In genomic region chr3:126274735-126275734, GRCh38 we compare ENCODE assay signal across 19 cellular contexts.
DNase-seq lines count a peak whose midpoint lies in the region; ATAC-seq and TF ChIP-seq lines count a peak whose summit lies in the region.
"Had no signal": no experiment of that assay in that cellular context is flagged by ENCODE, and none has a peak within 500 bp of the region (broad histone marks: within the 10 kb centered on the region; RNA-seq: fewer than 3 reads in every experiment).

No MANE protein-coding gene starts in this region.

- H3K36me3 ChIP-seq in HEK293 (ENCODE audit: control insufficient read depth in 2 of 2, insufficient read depth in 1 of 2, low read length in 2 of 2): no peaks in the 10 kb centered on the region
- H3K36me3 ChIP-seq in esophagus muscularis mucosa: no peaks in the 10 kb centered on the region
- H3K36me3 ChIP-seq: gastroesophageal sphincter, HAP-1, transverse colon had no signal

- H3K27ac ChIP-seq in HEK293 (ENCODE audit: extremely low read depth, low read depth, low read length) (no peak overlapping the region), esophagus muscularis mucosa (replicated peaks in 1 of 4) (no peak overlapping the region)
- H3K27ac ChIP-seq: gastroesophageal sphincter had no signal

- DNase-seq in NOMO-1 (lab: John Stamatoyannopoulos, UW; ENCODE audit: unreplicated experiment in 2 of 2) (peak; percentile 47 to 80), esophagus muscularis mucosa (ENCODE audit: extremely low spot score) (peak; percentile 19), sciatic nerve (ENCODE audit: low spot score) (no peak), NCI-H524 treated with DMSO at 0.1 percent for 48 hours (lab: John Stamatoyannopoulos, UW) (no peak), globus pallidus (ENCODE audit: low spot score) (no peak), NCI-H2107 (lab: John Stamatoyannopoulos, UW) (no peak)
- no peak for DNase-seq in stimulated activated CD4-positive, alpha-beta T cell treated with anti-CD3 and anti-CD28 coated beads, Interleukin-4, amount 100 ng/mL, for 4 hours
- DNase-seq: activated CD4-positive, alpha-beta T cell treated with anti-CD3 and anti-CD28 coated beads for 1 hour; NCI-H1436 treated with DMSO at 0.1 percent for 48 hours; NCI-H2227 treated with DMSO at 0.1 percent for 48 hours; nephron progenitor cell; stimulated activated CD4-positive, alpha-beta T cell treated with anti-CD3 and anti-CD28 coated beads, Interleukin-2, amount 100 ng/mL, for 48 hours; stimulated activated naive CD8-positive, alpha-beta T cell treated with anti-CD3 and anti-CD28 coated beads, Interleukin-15, Interleukin-2, amounts not matched to agents 100 U/mL and 50 U/mL, for 24 hours; transverse colon had no signal

- H3K4me3 ChIP-seq in HEK293 (ENCODE audit: low read depth, low read length): no peak overlapping the region
- H3K4me3 ChIP-seq in esophagus muscularis mucosa: no peak overlapping the region
- H3K4me3 ChIP-seq: gastroesophageal sphincter, HAP-1, transverse colon had no signal

- H3K9me3 ChIP-seq in HEK293 (ENCODE audit: control insufficient read depth, insufficient read depth, low read depth, low read length) (no peaks in the 10 kb centered on the region), esophagus muscularis mucosa (no peaks in the 10 kb centered on the region)
- H3K9me3 ChIP-seq: gastroesophageal sphincter, HAP-1, transverse colon had no signal

- no peak for TF ChIP-seq EP300 in esophagus muscularis mucosa (IDR thresholded peaks at IDR 0.05)

- TF ChIP-seq POLR2A in esophagus muscularis mucosa (IDR thresholded peaks at IDR 0.05; ENCODE audit: low read depth): no peak

- POLR2A ChIA-PET in HEK293 (lab: Yijun Ruan, JAX): no interaction called here

- no peaks in the 10 kb centered on the region for H3K27me3 ChIP-seq in esophagus muscularis mucosa
- H3K27me3 ChIP-seq: gastroesophageal sphincter, transverse colon had no signal

- 89% methylated on average over 11 of the region's 11 CpGs for WGBS in esophagus muscularis mucosa

- H3K4me1 ChIP-seq in HEK293 (ENCODE audit: control insufficient read depth, insufficient read depth, low read length) (no peaks in the 10 kb centered on the region), esophagus muscularis mucosa (peaks cover 13 to 26% (median 19%) of the 10 kb centered on the region in 4 donors)
- H3K4me1 ChIP-seq: HAP-1 had no signal

- intact Hi-C loops in esophagus muscularis mucosa (cut with DNase I) (no loop called here), sciatic nerve (cut with DNase I) (no loop called here)

- TF ChIP-seq CTCF in HEK293 (tag by site-specific recombination; IDR thresholded peaks at IDR 0.05) (no peak), esophagus muscularis mucosa (IDR thresholded peaks at IDR 0.05) (no peak)

- CTCF ChIA-PET in HEK293 (lab: Yijun Ruan, JAX): no interaction called here

- ATAC-seq in sciatic nerve: peak; percentile 9
- ATAC-seq: activated naive CD4-positive, alpha-beta T cell treated with anti-CD3 and anti-CD28 coated beads, Interleukin-2, amount 50 U/mL, for 72 hours; gastroesophageal sphincter; SK-N-SH treated with all-trans-retinoic acid at 6 μM for 48 hours; stimulated activated naive CD8-positive, alpha-beta T cell treated with anti-CD3 and anti-CD28 coated beads, Interleukin-15, Interleukin-2, amounts not matched to agents 100 U/mL and 50 U/mL, for 24 hours had no signal

TF ChIP-seq in HEK293, 187 proteins besides CTCF, POLR2A, EP300 and RAD21:
- TF ChIP-seq ZNF366 (tag by site-specific recombination; conservative IDR thresholded peaks at IDR 0.05): peak; percentile 80
- no peak for TF ChIP-seq KLF7 (tag by site-specific recombination; IDR thresholded peaks at IDR 0.05; ENCODE audit: borderline replicate concordance)

Comparison
In these comparisons a context has a peak if more than half of its experiments do, and no peak if none do; other contexts are left out.
1. DNase-seq: peak in NOMO-1 (2 of 2) and esophagus muscularis mucosa (single experiment); none in sciatic nerve (single experiment), NCI-H524 treated with DMSO at 0.1 percent for 48 hours (single experiment), globus pallidus (single experiment), stimulated activated CD4-positive, alpha-beta T cell treated with anti-CD3 and anti-CD28 coated beads, Interleukin-4, amount 100 ng/mL, for 4 hours (0 of 2) and NCI-H2107 (single experiment).